In genomic region chr3:111882799-111883198, GRCh38 we compare ENCODE assay signal across 11 cellular contexts. TPM values are rescaled to one million over a fixed set of nuclear protein-coding genes. Genes with fewer than 3 reads are reported as not detected.
DNase-seq lines count a peak whose midpoint lies in the region; ATAC-seq and TF ChIP-seq lines count a peak whose summit lies in the region.
"Had no signal": no experiment of that assay in that cellular context is flagged by ENCODE, and none has a peak within 500 bp of the region (broad histone marks: within the 10 kb centered on the region; RNA-seq: fewer than 3 reads in every experiment).

No MANE protein-coding gene starts in this region.

- TF ChIP-seq CTCF in GM13977 (IDR thresholded peaks at IDR 0.05; ENCODE audit: extremely low read depth, insufficient read depth, missing control alignments): no peak

- intact Hi-C loops in Right ventricle myocardium inferior (cut with DNase I): no loop called here

- DNase-seq in GM13977 (ENCODE audit: low spot score): peak; percentile 16
- peak; percentile 91 for DNase-seq in MV-4-11 (lab: John Stamatoyannopoulos, UW)
- no peak for DNase-seq in central memory CD4-positive, alpha-beta T cell
- DNase-seq in putamen (ENCODE audit: low spot score): no peak
- no peak for DNase-seq in ecto neural progenitor cell (ENCODE audit: low spot score)
- DNase-seq in Right ventricle myocardium inferior (ENCODE audit: missing footprints): no peak
- DNase-seq: anterior cingulate cortex, psoas muscle, T-cell had no signal

- in situ Hi-C loops in GM13977 (cut with MboI; ENCODE audit: low pct_unique_long_range_greater_than_20kb, low sequenced_read_pairs, unreplicated experiment): no loop called here

- ATAC-seq in GM19467 (IDR thresholded peaks at IDR 0.05; ENCODE audit: unreplicated experiment) (peak; percentile 92), HG02943 (IDR thresholded peaks at IDR 0.05; ENCODE audit: low read depth, unreplicated experiment) (peak; percentile 98), Right ventricle myocardium inferior (no peak)
- ATAC-seq: T-cell had no signal

RNA-seq across cellular contexts. Expression of gene PHLDB2, which starts 23.7 kb away (rescaled TPM):
- total RNA-seq in Right ventricle myocardium inferior: 127 TPM

Comparison
In these comparisons a context has a peak if more than half of its experiments do, and no peak if none do; other contexts are left out.
1. DNase-seq: peak in GM13977 (single experiment) and MV-4-11 (single experiment); none in central memory CD4-positive, alpha-beta T cell (single experiment), putamen (single experiment), ecto neural progenitor cell (single experiment) and Right ventricle myocardium inferior (single experiment).